In genomic region chr12:52949413-52950331, GRCh38 we compare ENCODE assay signal across 1 cellular context.
TF ChIP-seq lines count a peak whose summit lies in the region.

No MANE protein-coding gene starts in this region.

TF ChIP-seq in HEK293, 187 proteins besides CTCF, POLR2A, EP300 and RAD21 (continued from another document and continues in another):
- no peak for TF ChIP-seq ZNF513 (tag by site-specific recombination; IDR thresholded peaks at IDR 0.05)
- TF ChIP-seq ZNF416 (tag by site-specific recombination; IDR thresholded peaks at IDR 0.05): no peak
- peak; percentile 67 for TF ChIP-seq GLIS2 (tag by site-specific recombination; IDR thresholded peaks at IDR 0.05)
- TF ChIP-seq ZNF302 (tag by site-specific recombination; IDR thresholded peaks at IDR 0.05; ENCODE audit: low read depth): no peak
- no peak for TF ChIP-seq ZNF624 (tag by site-specific recombination; IDR thresholded peaks at IDR 0.05)
- TF ChIP-seq YY2 (tag by site-specific recombination; IDR thresholded peaks at IDR 0.05): no peak
- TF ChIP-seq ZNF133 (tag by site-specific recombination; IDR thresholded peaks at IDR 0.05): peak; percentile 99
- TF ChIP-seq ZNF362 (tag by site-specific recombination; IDR thresholded peaks at IDR 0.05): no peak
- no peak for TF ChIP-seq ZNF155 (tag by site-specific recombination; IDR thresholded peaks at IDR 0.05)
- TF ChIP-seq ZNF843 (tag by site-specific recombination; IDR thresholded peaks at IDR 0.05): peak; percentile 17; the same call in 1 of the 2 replicates
- TF ChIP-seq GFI1B (tag by site-specific recombination; IDR thresholded peaks at IDR 0.05): no peak
- no peak for TF ChIP-seq ZSCAN16 (tag by site-specific recombination; IDR thresholded peaks at IDR 0.05)
- peak; percentile 91 for TF ChIP-seq ZEB2 (tag by site-specific recombination; IDR thresholded peaks at IDR 0.05)
- TF ChIP-seq ZNF747 (tag by site-specific recombination; IDR thresholded peaks at IDR 0.05): no peak
- no peak for TF ChIP-seq ZNF169 (tag by site-specific recombination; IDR thresholded peaks at IDR 0.05)
- TF ChIP-seq, protein P1, sequence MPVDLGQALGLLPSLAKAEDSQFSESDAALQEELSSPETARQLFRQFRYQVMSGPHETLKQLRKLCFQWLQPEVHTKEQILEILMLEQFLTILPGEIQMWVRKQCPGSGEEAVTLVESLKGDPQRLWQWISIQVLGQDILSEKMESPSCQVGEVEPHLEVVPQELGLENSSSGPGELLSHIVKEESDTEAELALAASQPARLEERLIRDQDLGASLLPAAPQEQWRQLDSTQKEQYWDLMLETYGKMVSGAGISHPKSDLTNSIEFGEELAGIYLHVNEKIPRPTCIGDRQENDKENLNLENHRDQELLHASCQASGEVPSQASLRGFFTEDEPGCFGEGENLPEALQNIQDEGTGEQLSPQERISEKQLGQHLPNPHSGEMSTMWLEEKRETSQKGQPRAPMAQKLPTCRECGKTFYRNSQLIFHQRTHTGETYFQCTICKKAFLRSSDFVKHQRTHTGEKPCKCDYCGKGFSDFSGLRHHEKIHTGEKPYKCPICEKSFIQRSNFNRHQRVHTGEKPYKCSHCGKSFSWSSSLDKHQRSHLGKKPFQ (tag by site-specific recombination; IDR thresholded peaks at IDR 0.05): no peak
- no peak for TF ChIP-seq ZNF175 (tag by site-specific recombination; IDR thresholded peaks at IDR 0.05)
- TF ChIP-seq ZFP3 (tag by site-specific recombination; IDR thresholded peaks at IDR 0.05; ENCODE audit: low read depth): no peak
- no peak for TF ChIP-seq ZNF274 (IDR thresholded peaks at IDR 0.05; ENCODE audit: low read length)
- TF ChIP-seq ZNF274 (tag by site-specific recombination; IDR thresholded peaks at IDR 0.05; ENCODE audit: borderline replicate concordance): no peak
- TF ChIP-seq ZNF2 (tag by site-specific recombination; IDR thresholded peaks at IDR 0.05): 0 out of 2 replicates have a peak, but pooled peaks have one; percentile 33
- no peak for TF ChIP-seq KLF7 (tag by site-specific recombination; IDR thresholded peaks at IDR 0.05; ENCODE audit: borderline replicate concordance)
- no peak; the same call in 1 of the 2 replicates for TF ChIP-seq ZNF792 (tag by site-specific recombination; IDR thresholded peaks at IDR 0.05)
- TF ChIP-seq GLI2 (tag by site-specific recombination; IDR thresholded peaks at IDR 0.05; ENCODE audit: borderline replicate concordance, low read depth): no peak
- TF ChIP-seq KLF8 (tag by site-specific recombination; IDR thresholded peaks at IDR 0.05): peak; percentile 88
- TF ChIP-seq ZNF248 (tag by site-specific recombination; IDR thresholded peaks at IDR 0.05): no peak
- TF ChIP-seq IKZF3 (tag by site-specific recombination; IDR thresholded peaks at IDR 0.05): peak; percentile 95
- TF ChIP-seq ZNF654 (tag by site-specific recombination; IDR thresholded peaks at IDR 0.05; ENCODE audit: low read depth): no peak; the same call in 1 of the 2 replicates
- TF ChIP-seq SALL2 (tag by site-specific recombination; IDR thresholded peaks at IDR 0.05; ENCODE audit: borderline replicate concordance): no peak
- TF ChIP-seq HOXA7 (CRISPR knock-in tag; IDR thresholded peaks at IDR 0.05; ENCODE audit: borderline replicate concordance): no peak
- no peak for TF ChIP-seq ZNF146 (tag by site-specific recombination; IDR thresholded peaks at IDR 0.05)
- TF ChIP-seq ZNF112 (tag by site-specific recombination; IDR thresholded peaks at IDR 0.05): no peak
- TF ChIP-seq ZNF626 (tag by site-specific recombination; IDR thresholded peaks at IDR 0.05): no peak
- peak; percentile 80 for TF ChIP-seq ZNF398 (tag by site-specific recombination; IDR thresholded peaks at IDR 0.05)
- TF ChIP-seq ZNF585B (tag by site-specific recombination; IDR thresholded peaks at IDR 0.05): no peak
- peak; percentile 67 for TF ChIP-seq ZBTB17 (tag by site-specific recombination; IDR thresholded peaks at IDR 0.05)
- TF ChIP-seq SP7 (tag by site-specific recombination; IDR thresholded peaks at IDR 0.05): peak; percentile 88
- TF ChIP-seq ZNF114 (tag by site-specific recombination; IDR thresholded peaks at IDR 0.05): no peak
- TF ChIP-seq ZBTB48 (tag by site-specific recombination; IDR thresholded peaks at IDR 0.05): peak; percentile 82
- TF ChIP-seq ZNF311 (tag by site-specific recombination; IDR thresholded peaks at IDR 0.05; ENCODE audit: borderline replicate concordance): no peak
- no peak for TF ChIP-seq ZNF37A (tag by site-specific recombination; IDR thresholded peaks at IDR 0.05)
- no peak for TF ChIP-seq ZNF561 (tag by site-specific recombination; IDR thresholded peaks at IDR 0.05; ENCODE audit: borderline replicate concordance)
- peak; percentile 83 for TF ChIP-seq ZXDB (tag by site-specific recombination; IDR thresholded peaks at IDR 0.05)
- no peak for TF ChIP-seq ZNF221 (tag by site-specific recombination; IDR thresholded peaks at IDR 0.05; ENCODE audit: borderline replicate concordance)
- TF ChIP-seq, protein P2, sequence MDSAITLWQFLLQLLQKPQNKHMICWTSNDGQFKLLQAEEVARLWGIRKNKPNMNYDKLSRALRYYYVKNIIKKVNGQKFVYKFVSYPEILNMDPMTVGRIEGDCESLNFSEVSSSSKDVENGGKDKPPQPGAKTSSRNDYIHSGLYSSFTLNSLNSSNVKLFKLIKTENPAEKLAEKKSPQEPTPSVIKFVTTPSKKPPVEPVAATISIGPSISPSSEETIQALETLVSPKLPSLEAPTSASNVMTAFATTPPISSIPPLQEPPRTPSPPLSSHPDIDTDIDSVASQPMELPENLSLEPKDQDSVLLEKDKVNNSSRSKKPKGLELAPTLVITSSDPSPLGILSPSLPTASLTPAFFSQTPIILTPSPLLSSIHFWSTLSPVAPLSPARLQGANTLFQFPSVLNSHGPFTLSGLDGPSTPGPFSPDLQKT (IDR thresholded peaks at IDR 0.05; ENCODE audit: borderline replicate concordance, low read depth, low read length): no peak
- no peak for TF ChIP-seq BCL11B (tag by site-specific recombination; IDR thresholded peaks at IDR 0.05; ENCODE audit: low read depth)
- no peak for TF ChIP-seq EGR2 (tag by site-specific recombination; IDR thresholded peaks at IDR 0.05; ENCODE audit: low read depth)
- peak; percentile 81 for TF ChIP-seq KLF16 (tag by site-specific recombination; IDR thresholded peaks at IDR 0.05)
- TF ChIP-seq, protein P3, sequence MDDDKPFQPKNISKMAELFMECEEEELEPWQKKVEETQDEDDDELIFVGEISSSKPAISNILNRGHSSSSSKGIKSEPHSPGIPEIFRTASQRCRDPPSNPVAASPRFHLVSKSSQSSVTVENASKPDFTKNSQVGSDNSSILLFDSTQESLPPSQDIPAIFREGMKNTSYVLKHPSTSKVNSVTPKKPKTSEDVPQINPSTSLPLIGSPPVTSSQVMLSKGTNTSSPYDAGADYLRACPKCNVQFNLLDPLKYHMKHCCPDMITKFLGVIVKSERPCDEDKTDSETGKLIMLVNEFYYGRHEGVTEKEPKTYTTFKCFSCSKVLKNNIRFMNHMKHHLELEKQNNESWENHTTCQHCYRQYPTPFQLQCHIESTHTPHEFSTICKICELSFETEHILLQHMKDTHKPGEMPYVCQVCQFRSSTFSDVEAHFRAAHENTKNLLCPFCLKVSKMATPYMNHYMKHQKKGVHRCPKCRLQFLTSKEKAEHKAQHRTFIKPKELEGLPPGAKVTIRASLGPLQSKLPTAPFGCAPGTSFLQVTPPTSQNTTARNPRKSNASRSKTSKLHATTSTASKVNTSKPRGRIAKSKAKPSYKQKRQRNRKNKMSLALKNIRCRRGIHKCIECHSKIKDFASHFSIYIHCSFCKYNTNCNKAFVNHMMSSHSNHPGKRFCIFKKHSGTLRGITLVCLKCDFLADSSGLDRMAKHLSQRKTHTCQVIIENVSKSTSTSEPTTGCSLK (tag by site-specific recombination; IDR thresholded peaks at IDR 0.05): no peak
- TF ChIP-seq ZNF404 (tag by site-specific recombination; IDR thresholded peaks at IDR 0.05): no peak
- TF ChIP-seq ZNF621 (tag by site-specific recombination; IDR thresholded peaks at IDR 0.05): no peak
- peak; percentile 64 for TF ChIP-seq HIC1 (tag by site-specific recombination; IDR thresholded peaks at IDR 0.05)
- no peak for TF ChIP-seq ZBTB44 (tag by site-specific recombination; IDR thresholded peaks at IDR 0.05)
- TF ChIP-seq ZNF768 (tag by site-specific recombination; IDR thresholded peaks at IDR 0.05): no peak
- TF ChIP-seq ZNF670 (tag by site-specific recombination; IDR thresholded peaks at IDR 0.05; ENCODE audit: low read depth): no peak
- TF ChIP-seq ZNF600 (tag by site-specific recombination; IDR thresholded peaks at IDR 0.05): peak; percentile 98
- TF ChIP-seq ZNF26 (tag by site-specific recombination; IDR thresholded peaks at IDR 0.05): no peak
- no peak; the same call in 1 of the 2 replicates for TF ChIP-seq ZNF660 (tag by site-specific recombination; IDR thresholded peaks at IDR 0.05)
- TF ChIP-seq ZNF629 (tag by site-specific recombination; IDR thresholded peaks at IDR 0.05): peak; percentile 86
- TF ChIP-seq ZNF19 (tag by site-specific recombination; IDR thresholded peaks at IDR 0.05; ENCODE audit: low read depth): no peak
- no peak for TF ChIP-seq ZNF132 (tag by site-specific recombination; IDR thresholded peaks at IDR 0.05; ENCODE audit: borderline replicate concordance)
- no peak for TF ChIP-seq SETDB1 (IDR thresholded peaks at IDR 0.05; ENCODE audit: insufficient read length, low read length)
- TF ChIP-seq ZNF140 (tag by site-specific recombination; IDR thresholded peaks at IDR 0.05): no peak
